ENCODE assay signal across 26 cellular contexts in the genomic region with DNA sequence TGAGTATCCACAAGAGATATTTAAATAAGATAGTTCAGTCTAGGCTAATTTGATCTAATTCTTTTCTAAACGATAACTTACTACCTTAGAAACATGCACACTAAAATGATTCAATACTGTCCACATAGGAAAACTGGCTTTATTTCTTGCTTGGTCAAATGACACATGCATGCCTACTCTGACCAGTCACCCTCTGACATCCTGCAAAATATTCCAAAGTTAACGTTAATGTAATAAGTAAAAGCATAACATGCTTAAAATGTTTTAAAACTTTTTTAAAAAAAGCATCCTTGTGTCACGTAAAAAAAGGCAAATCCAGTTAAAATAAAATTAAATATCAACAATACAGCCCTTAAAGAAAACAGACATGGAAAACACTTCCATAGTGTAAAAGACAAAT.
DNase-seq lines count a peak whose midpoint lies in the region; ATAC-seq, FAIRE-seq and TF ChIP-seq lines count a peak whose summit lies in the region.
"Had no signal": no experiment of that assay in that cellular context is flagged by ENCODE, and none has a peak within 500 bp of the region (broad histone marks: within the 10 kb centered on the region; RNA-seq: fewer than 3 reads in every experiment).

No MANE protein-coding gene starts in this region.

- no peak overlapping the region for H2AFZ ChIP-seq in SK-N-SH (ENCODE audit: low read depth)
- H2AFZ ChIP-seq: GM23338 had no signal

- no peaks in the 10 kb centered on the region for H3K9me2 ChIP-seq in SK-N-SH

- peaks cover 27 to 65% of the 10 kb centered on the region in 2 experiments for H3K36me3 ChIP-seq in SK-N-SH (replicated peaks in 1 of 2; ENCODE audit: control insufficient read depth in 1 of 2, insufficient read depth in 2 of 2, low read length in 1 of 2)
- H3K36me3 ChIP-seq: BE2C had no signal

- peaks cover 91% of the 10 kb centered on the region for H3K79me2 ChIP-seq in SK-N-SH (ENCODE audit: insufficient read depth)

- no peak for ATAC-seq in HG03565 (IDR thresholded peaks at IDR 0.05; ENCODE audit: unreplicated experiment)
- no peak for ATAC-seq in HG03378 (IDR thresholded peaks at IDR 0.05; ENCODE audit: unreplicated experiment)
- ATAC-seq: stimulated activated naive CD8-positive, alpha-beta T cell treated with anti-CD3 and anti-CD28 coated beads, Interleukin-15, amount 100 ng/mL, for 72 hours; T-cell had no signal

- peaks cover 40% of the 10 kb centered on the region for H3F3A ChIP-seq in SK-N-SH (replicated peaks; ENCODE audit: insufficient read depth)

- POLR2A ChIA-PET in SK-N-SH (lab: Yijun Ruan, JAX), result no interaction called here

- no peak overlapping the region for H3K4me3 Mint-ChIP-seq in activated naive CD4-positive, alpha-beta T cell treated with anti-CD3 and anti-CD28 coated beads for 36 hours
- no peak overlapping the region for H3K4me3 Mint-ChIP-seq in immature natural killer cell
- H3K4me3 Mint-ChIP-seq: activated naive CD4-positive, alpha-beta T cell treated with anti-CD3 and anti-CD28 coated beads, Interleukin-2, amount 10 ng/mL, durations not matched to agents 7 days and 5 days; central memory CD8-positive, alpha-beta T cell; GM23338; naive B cell; stimulated activated naive CD8-positive, alpha-beta T cell treated with anti-CD3 and anti-CD28 coated beads, Interleukin-15, amount 100 ng/mL, for 72 hours; T-cell had no signal

- WGBS in SK-N-SH (ENCODE audit: low lambda C conversion rate), result 11% methylated on average over 3 of the region's 3 CpGs

- H3K9me3 ChIP-seq in SK-N-SH, result no peaks in the 10 kb centered on the region
- H3K9me3 ChIP-seq: BE2C had no signal

- H3K4me1 Mint-ChIP-seq in activated naive CD4-positive, alpha-beta T cell treated with anti-CD3 and anti-CD28 coated beads for 36 hours (ENCODE audit: low read depth), result peaks cover 24% of the 10 kb centered on the region
- peaks cover 24 to 31% of the 10 kb centered on the region in 2 donors for H3K4me1 Mint-ChIP-seq in immature natural killer cell

- peak; percentile 48 for FAIRE-seq in H54 (lab: Jason Lieb, UNC)
- FAIRE-seq: HTR-8/SVneo had no signal

- TF ChIP-seq POLR2A in H54 (IDR thresholded peaks at IDR 0.05; ENCODE audit: low read depth, low read length), result no peak

- H3K27ac ChIP-seq in SK-N-SH (ENCODE audit: low read depth in 2 of 2, low read length in 1 of 2), result peak overlapping the region; percentile 47 to 84
- H3K27ac ChIP-seq: epithelial cell of prostate had no signal

- H3K27me3 ChIP-seq in SK-N-SH (ENCODE audit: insufficient read depth), result no peaks in the 10 kb centered on the region
- H3K27me3 ChIP-seq: BE2C had no signal

- H4K20me1 ChIP-seq in SK-N-SH (ENCODE audit: insufficient read depth), result no peaks in the 10 kb centered on the region

- peak overlapping the region; percentile 13 for H3K4me2 ChIP-seq in SK-N-SH
- H3K4me2 ChIP-seq: GM23338 had no signal

- intact Hi-C loops in activated naive CD4-positive, alpha-beta T cell treated with anti-CD3 and anti-CD28 coated beads for 36 hours (cut with micrococcal nuclease), result no loop called here

- no peak overlapping the region for H3K27ac Mint-ChIP-seq in activated naive CD4-positive, alpha-beta T cell treated with anti-CD3 and anti-CD28 coated beads for 36 hours
- no peak overlapping the region for H3K27ac Mint-ChIP-seq in immature natural killer cell
- H3K27ac Mint-ChIP-seq: activated naive CD4-positive, alpha-beta T cell treated with anti-CD3 and anti-CD28 coated beads, Interleukin-2, amount 10 ng/mL, durations not matched to agents 7 days and 5 days; stimulated activated naive CD8-positive, alpha-beta T cell treated with anti-CD3 and anti-CD28 coated beads, Interleukin-15, amount 100 ng/mL, for 72 hours had no signal

- no peak for TF ChIP-seq RAD21 in SK-N-SH (IDR thresholded peaks at IDR 0.05; ENCODE audit: low read length)

- H3K4me3 ChIP-seq in SK-N-SH (ENCODE audit: low read depth in 2 of 2, low read length in 1 of 2) (no peak overlapping the region), fibroblast of the aortic adventitia (ENCODE audit: low read depth, low read length) (no peak overlapping the region)
- H3K4me3 ChIP-seq: GM23338 had no signal

- peaks cover 10% of the 10 kb centered on the region for H3K36me3 Mint-ChIP-seq in activated naive CD4-positive, alpha-beta T cell treated with anti-CD3 and anti-CD28 coated beads for 36 hours (ENCODE audit: low read depth)
- H3K36me3 Mint-ChIP-seq in immature natural killer cell, result peaks cover 6 to 14% (median 10%) of the 10 kb centered on the region in 3 donors

- CTCF ChIA-PET in SK-N-SH (lab: Yijun Ruan, JAX), result interaction anchor here (0.7 to 1.1 kb wide), 2 partner anchors 32 to 128 kb away, joined by 3 read pairs; no protein-coding TSS in a partner anchor
- CTCF ChIA-PET in activated naive CD4-positive, alpha-beta T cell treated with anti-CD3 and anti-CD28 coated beads for 36 hours (lab: Charles Lee), result no interaction called here

- no peak for DNase-seq in H54 (ENCODE audit: insufficient read length, low spot score)
- DNase-seq in SK-N-SH, result no peak
- DNase-seq in fibroblast of the aortic adventitia (ENCODE audit: low read depth), result peak; percentile 37
- peak; percentile 33 for DNase-seq in stromal cell of bone marrow (ENCODE audit: low read depth)
- no peak for DNase-seq in activated naive CD4-positive, alpha-beta T cell treated with anti-CD3 and anti-CD28 coated beads for 36 hours
- no peak for DNase-seq in immature natural killer cell
- DNase-seq: activated CD4-positive, alpha-beta T cell treated with anti-CD3 and anti-CD28 coated beads for 4 hours; activated naive CD4-positive, alpha-beta T cell treated with anti-CD3 and anti-CD28 coated beads, Interleukin-2, amount 10 ng/mL, durations not matched to agents 7 days and 5 days; activated T-cell treated with anti-CD3 and anti-CD28 coated beads, Interleukin-2, amount 50 U/mL, for 48 hours; BE2C; COR-L47; DMS79 treated with DMSO at 0.1 percent for 48 hours; kidney glomerular epithelial cell; naive B cell; NCI-H187 treated with DMSO at 0.1 percent for 48 hours; NCI-H774; OCI-M1; SIG-M5; stimulated activated naive CD8-positive, alpha-beta T cell treated with anti-CD3 and anti-CD28 coated beads, Interleukin-15, amount 100 ng/mL, for 72 hours; T-cell had no signal

- no peaks in the 10 kb centered on the region for H3K27me3 Mint-ChIP-seq in activated naive CD4-positive, alpha-beta T cell treated with anti-CD3 and anti-CD28 coated beads for 36 hours (ENCODE audit: low read depth)
- H3K27me3 Mint-ChIP-seq in immature natural killer cell (ENCODE audit: low read depth in 3 of 3), result no peaks in the 10 kb centered on the region
- H3K27me3 Mint-ChIP-seq: activated naive CD4-positive, alpha-beta T cell treated with anti-CD3 and anti-CD28 coated beads, Interleukin-2, amount 10 ng/mL, durations not matched to agents 7 days and 5 days; central memory CD8-positive, alpha-beta T cell; naive B cell; stimulated activated naive CD8-positive, alpha-beta T cell treated with anti-CD3 and anti-CD28 coated beads, Interleukin-15, amount 100 ng/mL, for 72 hours; T-cell had no signal

- H3K9me3 Mint-ChIP-seq in activated naive CD4-positive, alpha-beta T cell treated with anti-CD3 and anti-CD28 coated beads for 36 hours, result no peaks in the 10 kb centered on the region
- no peaks in the 10 kb centered on the region for H3K9me3 Mint-ChIP-seq in immature natural killer cell
- H3K9me3 Mint-ChIP-seq: activated naive CD4-positive, alpha-beta T cell treated with anti-CD3 and anti-CD28 coated beads, Interleukin-2, amount 10 ng/mL, durations not matched to agents 7 days and 5 days; central memory CD8-positive, alpha-beta T cell; GM23338; naive B cell; stimulated activated naive CD8-positive, alpha-beta T cell treated with anti-CD3 and anti-CD28 coated beads, Interleukin-15, amount 100 ng/mL, for 72 hours; T-cell had no signal

- peak overlapping the region; percentile 36; the same call in 1 of the 2 replicates for H3K9ac ChIP-seq in SK-N-SH

- TF ChIP-seq CTCF in SK-N-SH (IDR thresholded peaks at IDR 0.05) (no peak), fibroblast of the aortic adventitia (IDR thresholded peaks at IDR 0.05; ENCODE audit: insufficient read depth, low read length) (no peak)

- peaks cover 15 to 34% of the 10 kb centered on the region in 2 experiments for H3K4me1 ChIP-seq in SK-N-SH (ENCODE audit: control insufficient read depth in 1 of 2, insufficient read depth in 2 of 2, low read depth in 1 of 2, low read length in 1 of 2)

- TF ChIP-seq EP300 in SK-N-SH (IDR thresholded peaks at IDR 0.05; ENCODE audit: borderline replicate concordance in 1 of 2, low read depth in 1 of 2, low read length in 1 of 2), result peak in 1 of 2 experiments; percentile 67; a peak in 1 of 4 replicates

TF ChIP-seq in SK-N-SH, 30 proteins besides CTCF, POLR2A, EP300 and RAD21 (continues in another document):
- TF ChIP-seq USF2 (IDR thresholded peaks at IDR 0.05; ENCODE audit: borderline replicate concordance, low read depth, low read length) (no peak), FOSL2 (IDR thresholded peaks at IDR 0.05; ENCODE audit: borderline replicate concordance, low read depth) (peak; percentile 71; the same call in 1 of the 2 replicates), TCF12 (IDR thresholded peaks at IDR 0.05) (peak; percentile 69), SMC3 (IDR thresholded peaks at IDR 0.05; ENCODE audit: low read depth, low read length) (no peak), USF1 (IDR thresholded peaks at IDR 0.05; ENCODE audit: borderline replicate concordance, low read depth) (no peak), MXI1 (IDR thresholded peaks at IDR 0.05; ENCODE audit: low read depth, low read length) (peak; percentile 29; the same call in 1 of the 2 replicates), CHD2 (IDR thresholded peaks at IDR 0.05; ENCODE audit: low read length, partially characterized antibody) (no peak), TAF1 (IDR thresholded peaks at IDR 0.05; ENCODE audit: borderline replicate concordance, low read depth, low read length) (no peak)
- TF ChIP-seq, protein P1, sequence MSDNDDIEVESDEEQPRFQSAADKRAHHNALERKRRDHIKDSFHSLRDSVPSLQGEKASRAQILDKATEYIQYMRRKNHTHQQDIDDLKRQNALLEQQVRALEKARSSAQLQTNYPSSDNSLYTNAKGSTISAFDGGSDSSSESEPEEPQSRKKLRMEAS (IDR thresholded peaks at IDR 0.05; ENCODE audit: low read depth), result peak; percentile 33; the same call in 1 of the 2 replicates

Comparison
In these comparisons a context has a peak if more than half of its experiments do, and no peak if none do; other contexts are left out.
1. DNase-seq: peak in fibroblast of the aortic adventitia (single experiment) and stromal cell of bone marrow (single experiment); none in H54 (single experiment), SK-N-SH (single experiment), activated naive CD4-positive, alpha-beta T cell treated with anti-CD3 and anti-CD28 coated beads for 36 hours (single experiment) and immature natural killer cell (0 of 3).